9 cellular contexts compared by ENCODE assay signal in the genomic region with DNA sequence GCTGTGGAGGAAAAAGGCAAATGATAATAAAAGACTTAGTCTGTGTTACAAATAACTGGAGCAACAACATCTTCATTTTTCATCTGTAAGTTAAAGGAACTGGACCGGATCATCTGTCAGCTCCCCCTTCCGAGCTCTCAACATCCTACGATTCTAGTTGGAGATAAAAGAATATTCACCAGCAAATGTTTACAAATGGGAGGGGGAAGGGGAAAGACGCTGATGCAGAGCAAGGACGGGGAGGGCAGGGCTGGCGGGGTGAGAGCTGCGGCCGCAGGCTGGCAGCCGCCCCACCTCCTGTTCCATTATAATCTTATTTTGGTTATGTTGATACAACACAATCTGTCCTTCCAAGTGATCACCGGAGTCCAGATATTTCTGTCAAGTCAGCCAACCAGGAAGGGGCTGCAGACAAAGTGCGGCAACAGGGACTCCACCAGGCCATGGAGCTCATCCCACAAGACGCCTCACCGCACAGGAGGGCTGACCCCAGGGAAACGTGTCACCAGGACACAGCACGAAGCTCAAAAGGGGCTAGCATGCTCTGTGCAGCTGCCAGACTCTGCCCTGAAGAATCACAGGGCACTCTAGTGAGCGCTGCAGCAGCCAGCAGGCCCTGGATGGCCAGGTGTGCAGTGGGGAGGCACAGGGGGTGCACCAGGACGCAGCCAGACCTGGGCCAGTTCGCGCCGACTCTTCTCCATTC. TPM values are rescaled to one million over a fixed set of nuclear protein-coding genes. Genes with fewer than 3 reads are reported as not detected.
A peak's percentile ranks its signal among the peaks of the same experiment; 100 is the strongest.
DNase-seq lines count a peak whose midpoint lies in the region; TF ChIP-seq lines count a peak whose summit lies in the region.
"Had no signal": no experiment of that assay in that cellular context is flagged by ENCODE, and none has a peak within 500 bp of the region (broad histone marks: within the 10 kb centered on the region; RNA-seq: fewer than 3 reads in every experiment).

No MANE protein-coding gene starts in this region.

- TF ChIP-seq CTCF in LNCaP clone FGC (IDR thresholded peaks at IDR 0.05; ENCODE audit: control insufficient read depth, extremely low read depth, insufficient read depth): no peak

- H3K9me3 ChIP-seq in esophagus (ENCODE audit: control insufficient read depth in 2 of 2, insufficient read depth in 1 of 2, low read depth in 1 of 2, low read length in 1 of 2) (no peaks in the 10 kb centered on the region), muscle layer of colon (ENCODE audit: low read length) (no peaks in the 10 kb centered on the region)

- peak overlapping the region; percentile 10 for H3K9ac ChIP-seq in muscle layer of colon (ENCODE audit: low read length)

- peaks cover 8 to 28% of the 10 kb centered on the region in 2 donors for H3K36me3 ChIP-seq in esophagus (ENCODE audit: control insufficient read depth in 2 of 2, insufficient read depth in 2 of 2, low read length in 1 of 2)
- H3K36me3 ChIP-seq in muscle layer of colon (ENCODE audit: insufficient read depth, low read length): peaks cover 31% of the 10 kb centered on the region

- H3K4me3 ChIP-seq in LNCaP clone FGC (ENCODE audit: low read depth, low read length): peak overlapping the region; percentile 14; the same call in 1 of the 2 replicates
- H3K4me3 ChIP-seq in esophagus (ENCODE audit: low read depth in 1 of 2, low read length in 2 of 2): no peak overlapping the region
- H3K4me3 ChIP-seq in muscle layer of colon (ENCODE audit: low read depth in 1 of 2, low read length in 2 of 2): peak overlapping the region in 1 of 2 donors; percentile 43

- peak overlapping the region; percentile 13 to 29 for H3K27ac ChIP-seq in esophagus (ENCODE audit: low read depth in 2 of 2, low read length in 1 of 2)
- peak overlapping the region; percentile 87 for H3K27ac ChIP-seq in muscle layer of colon (ENCODE audit: low read depth, low read length)

- H3K27me3 ChIP-seq in esophagus (ENCODE audit: control insufficient read depth in 1 of 2, insufficient read depth in 2 of 2, low read length in 2 of 2): no peaks in the 10 kb centered on the region
- H3K27me3 ChIP-seq in muscle layer of colon (ENCODE audit: control insufficient read depth in 1 of 2, insufficient read depth in 2 of 2, low read length in 2 of 2): no peaks in the 10 kb centered on the region

- WGBS in esophagus, 2 donors: 48 to 56% methylated on average over 20 of the region's 20 CpGs

- peaks cover 3 to 5% of the 10 kb centered on the region in 2 donors for H3K4me1 ChIP-seq in esophagus (ENCODE audit: control insufficient read depth in 2 of 2, insufficient read depth in 2 of 2, low read length in 1 of 2)
- H3K4me1 ChIP-seq in muscle layer of colon (ENCODE audit: insufficient read depth, low read length): peaks cover 25% of the 10 kb centered on the region

- DNase-seq in AG08396 (ENCODE audit: low spot score) (peak; percentile 70), LNCaP clone FGC (ENCODE audit: low read depth) (no peak), RPMI8226 (no peak), kidney tubule cell (ENCODE audit: low spot score) (no peak)
- no peak for DNase-seq in stimulated activated CD4-positive, alpha-beta T cell treated with anti-CD3 and anti-CD28 coated beads, Interleukin-2, amount 100 ng/mL, for 48 hours
- no peak for DNase-seq in stimulated activated CD4-positive, alpha-beta T cell treated with anti-CD3 and anti-CD28 coated beads, Interleukin-1b, Interleukin-23, amount 100 ng/mL, for 48 hours
- DNase-seq: activated T-cell treated with anti-CD3 and anti-CD28 coated beads for 4 hours had no signal

RNA-seq across cellular contexts. Expression of a gene that starts 19.7 kb away (rescaled TPM):
- polyA plus RNA-seq in esophagus: 10 to 100 TPM; 10.4 to 12.5 TPM

RNA-seq across cellular contexts. Expression of a gene that starts 28.2 kb away (rescaled TPM):
- 10 to 100 TPM; 28.1 to 41.2 TPM for polyA plus RNA-seq in esophagus

RNA-seq across cellular contexts. Expression of a gene that starts 46.7 kb away (rescaled TPM):
- 1 to 10 TPM; 3.4 to 3.8 TPM for polyA plus RNA-seq in esophagus
